7 cellular contexts compared by ENCODE assay signal in the genomic region with DNA sequence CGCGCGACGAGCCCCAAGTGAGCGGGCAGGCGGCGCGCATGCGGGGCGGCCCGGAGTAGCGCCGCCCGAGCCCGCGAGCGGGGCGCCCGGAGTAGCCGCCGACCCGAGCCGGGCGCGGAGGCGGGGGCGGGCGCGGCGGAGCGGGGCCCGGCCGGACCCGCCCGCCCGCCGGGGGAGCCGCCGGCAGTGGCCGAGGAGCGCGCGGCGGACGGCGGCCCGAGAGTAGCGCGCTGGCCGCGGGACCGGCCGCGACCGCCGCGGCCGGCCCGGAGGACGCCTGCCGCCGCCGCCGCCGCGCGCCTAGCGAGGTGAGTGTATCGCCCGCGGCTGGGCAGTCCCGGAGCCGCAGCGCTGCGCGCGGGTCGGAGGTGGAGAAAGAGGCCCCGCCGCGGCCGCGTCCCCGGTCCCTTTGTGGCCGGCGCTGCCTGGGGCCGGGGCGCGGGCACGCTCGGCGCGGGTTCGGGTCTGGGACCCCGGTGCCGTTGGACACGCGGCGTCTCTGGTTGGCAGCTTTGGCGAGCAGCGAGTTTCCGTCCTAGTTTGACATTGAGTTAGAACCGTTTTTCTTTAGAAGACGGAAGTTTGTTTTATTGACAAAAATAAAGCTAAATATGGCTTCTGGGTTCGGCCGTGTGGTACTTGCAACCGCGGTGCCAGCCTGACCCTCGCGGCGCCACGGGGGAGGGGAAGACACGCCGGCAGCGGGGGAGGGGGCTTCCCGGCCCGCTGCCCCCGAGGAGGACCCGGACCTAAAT. TPM values are rescaled to one million over a fixed set of nuclear protein-coding genes. Genes with fewer than 3 reads are reported as not detected.
DNase-seq lines count a peak whose midpoint lies in the region; ATAC-seq and TF ChIP-seq lines count a peak whose summit lies in the region.

A gene (plus strand): TSS at position 186 of the 755 bp plus-strand sequence. CDS start 72,923 bp downstream, outside the sequence.

- no peaks in the 10 kb centered on the region for H3K9me3 Mint-ChIP-seq in natural killer cell

- H3K79me2 ChIP-seq in KMS-11 (ENCODE audit: insufficient read depth, low read depth) (peaks cover 33% of the 10 kb centered on the region; the same call in 1 of the 2 replicates), fibroblast of lung (ENCODE audit: control insufficient read depth, insufficient read depth, low read length) (peaks cover 10% of the 10 kb centered on the region)

- H3K4me2 ChIP-seq in KMS-11: peak within 1 kb of the TSS; percentile 88
- H3K4me2 ChIP-seq in fibroblast of lung (ENCODE audit: extremely low read depth, insufficient read depth, low read length): peak within 1 kb of the TSS; percentile 87

- H3K27me3 Mint-ChIP-seq in natural killer cell (ENCODE audit: low read depth in 2 of 2): no peaks in the 10 kb centered on the region

- peak within 1 kb of the TSS; percentile 62 to 75 for H3K27ac Mint-ChIP-seq in natural killer cell

- H3K9ac ChIP-seq in KMS-11 (peak within 1 kb of the TSS; percentile 88), fibroblast of lung (ENCODE audit: insufficient read depth, low read length) (peak within 1 kb of the TSS; percentile 76)

- H3K4me3 ChIP-seq in KMS-11 (IDR thresholded peaks at IDR 0.05; ENCODE audit: insufficient read depth, low read depth, low read length) (no peak within 1 kb of the TSS), fibroblast of lung (replicated peaks in 1 of 4; ENCODE audit: control extremely low read depth in 1 of 4, insufficient read depth in 1 of 4, low read depth in 3 of 4, low read length in 4 of 4) (peak within 1 kb of the TSS; percentile 56 to 77 (median 70)), uterus (peak within 1 kb of the TSS; percentile 81 to 92)

- H3K36me3 ChIP-seq in KMS-11 (ENCODE audit: insufficient read depth) (no peaks in the 10 kb centered on the region), fibroblast of lung (ENCODE audit: control insufficient read depth, insufficient read depth, low read length) (no peaks in the 10 kb centered on the region), uterus (no peaks in the 10 kb centered on the region)

- intact Hi-C loops in natural killer cell (cut with micrococcal nuclease): loop anchor here (5.0 kb wide), 2 partner anchors 36 to 84 kb away; a partner anchor contains a TSS
- intact Hi-C loops in uterus (cut with DNase I; ENCODE audit: low total_unique reads): no loop called here

- peak; percentile 38 for DNase-seq in activated T-cell treated with anti-CD3 and anti-CD28 coated beads, Interleukin-2, amount 50 U/mL, for 1 hour
- DNase-seq in fibroblast of lung (ENCODE audit: low read depth in 2 of 2) (peak in 1 of 2 donors; percentile 17), natural killer cell (peak; percentile 29), uterus (peak; percentile 18)

- no peaks in the 10 kb centered on the region for H3K36me3 Mint-ChIP-seq in natural killer cell

- H3K9me3 ChIP-seq in fibroblast of lung (ENCODE audit: control insufficient read depth, insufficient read depth, low read depth, low read length) (no peaks in the 10 kb centered on the region), uterus (no peaks in the 10 kb centered on the region)

- peaks cover 37% of the 10 kb centered on the region for H3K4me1 ChIP-seq in KMS-11 (ENCODE audit: low read depth, poor library complexity, severe bottlenecking)
- H3K4me1 ChIP-seq in fibroblast of lung (ENCODE audit: control insufficient read depth, extremely low read depth, insufficient read depth, low read length): no peaks in the 10 kb centered on the region
- H3K4me1 ChIP-seq in uterus: no peaks in the 10 kb centered on the region

- no peaks in the 10 kb centered on the region for H3K27me3 ChIP-seq in KMS-11 (ENCODE audit: insufficient read depth, low read depth)
- no peaks in the 10 kb centered on the region for H3K27me3 ChIP-seq in fibroblast of lung (ENCODE audit: control insufficient read depth, insufficient read depth, low read length)
- no peaks in the 10 kb centered on the region for H3K27me3 ChIP-seq in uterus

- ATAC-seq in natural killer cell (peak; percentile 53 to 69 (median 63)), GM21576 (IDR thresholded peaks at IDR 0.05; ENCODE audit: unreplicated experiment) (no peak)

- peaks cover 27% of the 10 kb centered on the region in 2 donors for H3K4me1 Mint-ChIP-seq in natural killer cell

- peak; percentile 10 for TF ChIP-seq POLR2A in GM10847 (IDR thresholded peaks at IDR 0.05; ENCODE audit: extremely low read depth, insufficient read length)
- TF ChIP-seq POLR2A in uterus (IDR thresholded peaks at IDR 0.05): no peak

- peak within 1 kb of the TSS; percentile 84 for H2AFZ ChIP-seq in KMS-11 (ENCODE audit: low read depth)
- H2AFZ ChIP-seq in fibroblast of lung (ENCODE audit: low read length): peak within 1 kb of the TSS; percentile 79

- H4K20me1 ChIP-seq in KMS-11 (ENCODE audit: insufficient read depth) (no peaks in the 10 kb centered on the region), fibroblast of lung (ENCODE audit: control insufficient read depth, extremely low read depth, insufficient read depth, low read length) (no peaks in the 10 kb centered on the region)

- H3K27ac ChIP-seq in KMS-11 (peak within 1 kb of the TSS; percentile 70), fibroblast of lung (ENCODE audit: insufficient read depth, low read length) (peak within 1 kb of the TSS; percentile 63), uterus (peak within 1 kb of the TSS; percentile 97 to 98)

- peak within 1 kb of the TSS; percentile 79 for H3K4me3 Mint-ChIP-seq in natural killer cell

- TF ChIP-seq CTCF in KMS-11 (conservative IDR thresholded peaks at IDR 0.05; ENCODE audit: low read depth, low read length): no peak
- no peak for TF ChIP-seq CTCF in fibroblast of lung (conservative IDR thresholded peaks at IDR 0.05 in 1 of 2, IDR thresholded peaks at IDR 0.05 in 1 of 2; ENCODE audit: low read depth in 1 of 2, low read length in 2 of 2)
- no peak for TF ChIP-seq CTCF in natural killer cell (IDR thresholded peaks at IDR 0.05)
- TF ChIP-seq CTCF in uterus (IDR thresholded peaks at IDR 0.05): no peak

RNA-seq across cellular contexts. Expression of the gene that starts here (rescaled TPM):
- total RNA-seq in fibroblast of lung: 31.7 and 36.7 TPM in 2 replicates
- 43.5 and 53.3 TPM in 2 replicates for polyA plus RNA-seq in fibroblast of lung
- 24.8 and 29.1 TPM in 2 replicates for polyA plus RNA-seq in fibroblast of lung (2012)
- 3.5 and 10.7 TPM in 2 replicates for polyA minus RNA-seq in fibroblast of lung (ENCODE audit: low replicate concordance)
- 10 to 100 TPM; 49.2 to 57.1 (median 50.0) TPM for total RNA-seq in natural killer cell
- total RNA-seq in uterus: 10 to 100 TPM; 13.6 to 98.2 (median 33.3) TPM
